Comparison of ENCODE assay signal across 8 cellular contexts in genomic region chr6:144285548-144285797, GRCh38. TPM values are rescaled to one million over a fixed set of nuclear protein-coding genes. Genes with fewer than 3 reads are reported as not detected.
DNase-seq lines count a peak whose midpoint lies in the region; ATAC-seq, FAIRE-seq and TF ChIP-seq lines count a peak whose summit lies in the region.

No MANE protein-coding gene starts in this region.

- TF ChIP-seq CTCF in breast epithelium (IDR thresholded peaks at IDR 0.05), result no peak
- TF ChIP-seq CTCF in mucosa of descending colon (IDR thresholded peaks at IDR 0.05), result no peak

- POLR2A ChIA-PET in activated CD4-positive, alpha-beta T cell treated with anti-CD3 and anti-CD28 coated beads for 36 hours (lab: Charles Lee), result no interaction called here

- FAIRE-seq in frontal cortex (lab: Jason Lieb, UNC), result no peak

- H3K9me3 ChIP-seq in breast epithelium (no peaks in the 10 kb centered on the region), mucosa of descending colon (no peaks in the 10 kb centered on the region)

- ATAC-seq in activated CD4-positive, alpha-beta T cell treated with anti-CD3 and anti-CD28 coated beads for 36 hours, result peak; percentile 30
- ATAC-seq in HG03521 (IDR thresholded peaks at IDR 0.05; ENCODE audit: unreplicated experiment), result peak; percentile 16
- peak; percentile 46 for ATAC-seq in mucosa of descending colon

- H3K4me3 Mint-ChIP-seq in activated CD4-positive, alpha-beta T cell treated with anti-CD3 and anti-CD28 coated beads for 36 hours, result peak overlapping the region; percentile 88

- H3K4me1 ChIP-seq in breast epithelium, result peaks cover 0 to 6% of the 10 kb centered on the region in 2 donors
- H3K4me1 ChIP-seq in mucosa of descending colon (ENCODE audit: low read depth), result peaks cover 5% of the 10 kb centered on the region

- CTCF ChIA-PET in activated CD4-positive, alpha-beta T cell treated with anti-CD3 and anti-CD28 coated beads for 36 hours (lab: Charles Lee), result interaction anchor here (0.8 to 2.1 kb wide), 3 partner anchors 58 to 196 kb away, joined by 3 to 13 read pairs (median 4); no protein-coding TSS in a partner anchor

- H3K36me3 ChIP-seq in breast epithelium, result no peaks in the 10 kb centered on the region
- H3K36me3 ChIP-seq in mucosa of descending colon (ENCODE audit: low read depth), result no peaks in the 10 kb centered on the region

- peak overlapping the region; percentile 77 to 97 (median 88) for H3K4me3 ChIP-seq in breast epithelium
- H3K4me3 ChIP-seq in mucosa of descending colon, result peak overlapping the region; percentile 35

- peak overlapping the region; percentile 89 to 97 for H3K27ac ChIP-seq in breast epithelium

- DNase-seq in activated CD4-positive, alpha-beta T cell treated with anti-CD3 and anti-CD28 coated beads for 36 hours, result peak; percentile 50
- no peak for DNase-seq in activated CD4-positive, alpha-beta T cell treated with anti-CD3 and anti-CD28 coated beads for 1 hour
- peak in 1 of 2 donors; percentile 53 for DNase-seq in breast epithelium (ENCODE audit: low spot score in 2 of 2)
- no peak for DNase-seq in mucosa of descending colon
- no peak for DNase-seq in NCI-H774 (lab: John Stamatoyannopoulos, UW)
- DNase-seq in frontal cortex (ENCODE audit: low spot score in 2 of 2), result no peak
- DNase-seq in NCI-H1092 treated with DMSO at 0.1 percent for 48 hours (lab: John Stamatoyannopoulos, UW), result no peak

- peaks cover 16% of the 10 kb centered on the region for H3K4me1 Mint-ChIP-seq in activated CD4-positive, alpha-beta T cell treated with anti-CD3 and anti-CD28 coated beads for 36 hours

- intact Hi-C loops in activated CD4-positive, alpha-beta T cell treated with anti-CD3 and anti-CD28 coated beads for 36 hours (cut with DNase I, micrococcal nuclease), result loop anchor here (1.0 to 5.0 kb wide), 6 partner anchors 59 to 197 kb away; partner anchors contain the start of gene STX11 (in 1 of the 2)
- intact Hi-C loops in breast epithelium (cut with DNase I; ENCODE audit: low total_unique reads), result no loop called here
- intact Hi-C loops in mucosa of descending colon (cut with DNase I, micrococcal nuclease), result loop anchor here in 1 of 2 donors (10.0 kb wide), 1 partner anchor 71 kb away; no protein-coding TSS in a partner anchor

- H3K36me3 Mint-ChIP-seq in activated CD4-positive, alpha-beta T cell treated with anti-CD3 and anti-CD28 coated beads for 36 hours (ENCODE audit: low read depth), result no peaks in the 10 kb centered on the region

- TF ChIP-seq POLR2A in breast epithelium (IDR thresholded peaks at IDR 0.05), result no peak

- no peaks in the 10 kb centered on the region for H3K9me3 Mint-ChIP-seq in activated CD4-positive, alpha-beta T cell treated with anti-CD3 and anti-CD28 coated beads for 36 hours (ENCODE audit: low read depth)

- peaks cover 37% of the 10 kb centered on the region for H3K27me3 Mint-ChIP-seq in activated CD4-positive, alpha-beta T cell treated with anti-CD3 and anti-CD28 coated beads for 36 hours

- H3K27me3 ChIP-seq in breast epithelium, result no peaks in the 10 kb centered on the region

- H3K27ac Mint-ChIP-seq in activated CD4-positive, alpha-beta T cell treated with anti-CD3 and anti-CD28 coated beads for 36 hours, result peak overlapping the region; percentile 73

RNA-seq across cellular contexts. Expression of gene UTRN, which starts 0.3 kb away (rescaled TPM):
- 10 to 100 TPM; 43.4 to 46.2 TPM for total RNA-seq in activated CD4-positive, alpha-beta T cell treated with anti-CD3 and anti-CD28 coated beads for 36 hours
- total RNA-seq in breast epithelium (100 to 1,000 TPM; 204 to 397 (median 263) TPM), mucosa of descending colon (100 to 1,000 TPM in 1 of 3 donors, 10 to 100 TPM in 2; 88.9 to 107 (median 94.0) TPM), frontal cortex (33.8 TPM)
